Comparison of ENCODE assay signal across 12 cellular contexts in the genomic region with DNA sequence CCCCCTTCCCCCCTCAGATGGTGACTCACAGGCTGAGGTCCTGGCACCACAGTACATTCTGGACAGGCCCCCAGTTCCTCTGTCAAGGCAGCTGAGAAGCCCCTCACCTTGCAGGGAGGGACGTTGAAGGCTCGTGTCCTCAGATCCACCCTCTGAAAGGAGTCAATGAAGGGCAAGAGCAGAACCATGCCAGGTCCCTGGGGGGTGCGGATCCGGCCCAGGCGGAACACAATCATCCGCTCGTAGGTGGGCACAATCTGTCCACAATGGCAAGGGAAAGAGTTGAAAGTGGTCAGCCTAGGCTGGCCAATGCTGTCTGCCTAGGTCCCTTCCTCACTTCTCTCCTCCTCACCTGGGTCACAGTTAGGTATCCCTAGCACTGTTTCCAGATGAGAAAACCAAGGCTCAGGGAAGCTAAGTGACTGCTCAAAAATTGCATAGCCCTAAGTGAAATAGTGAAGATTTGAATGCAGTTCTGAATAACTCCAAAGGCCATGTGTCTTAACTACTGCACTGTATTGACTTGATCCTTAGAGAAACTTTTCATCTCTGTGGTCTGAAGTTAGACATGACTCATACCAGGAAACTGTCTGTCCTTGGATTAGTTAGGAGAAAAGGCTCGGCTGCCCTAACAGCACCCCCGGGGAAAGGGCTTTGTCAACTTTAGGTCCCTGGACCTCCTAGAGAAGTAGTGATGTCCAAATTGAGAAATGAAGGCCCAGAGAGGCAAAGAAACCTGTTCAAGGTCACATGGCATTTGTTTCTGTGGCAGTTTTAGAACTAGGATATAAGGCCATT. TPM values are rescaled to one million over a fixed set of nuclear protein-coding genes. Genes with fewer than 3 reads are reported as not detected.
DNase-seq lines count a peak whose midpoint lies in the region; ATAC-seq, FAIRE-seq and TF ChIP-seq lines count a peak whose summit lies in the region.
"Had no signal": no experiment of that assay in that cellular context is flagged by ENCODE, and none has a peak within 500 bp of the region (broad histone marks: within the 10 kb centered on the region; RNA-seq: fewer than 3 reads in every experiment).

No MANE protein-coding gene starts in this region.

- ATAC-seq in GM18868 (IDR thresholded peaks at IDR 0.05; ENCODE audit: unreplicated experiment) (no peak), GM18511 (IDR thresholded peaks at IDR 0.05; ENCODE audit: unreplicated experiment) (no peak)
- ATAC-seq: T-helper 17 cell had no signal

- H3K9me3 ChIP-seq in colonic mucosa: no peaks in the 10 kb centered on the region
- no peaks in the 10 kb centered on the region for H3K9me3 ChIP-seq in muscle layer of duodenum (ENCODE audit: control insufficient read depth in 1 of 2, low read length in 2 of 2)

- peaks cover 25% of the 10 kb centered on the region for H3K4me1 ChIP-seq in colonic mucosa
- peaks cover 20 to 37% of the 10 kb centered on the region in 2 donors for H3K4me1 ChIP-seq in muscle layer of duodenum (ENCODE audit: control insufficient read depth in 1 of 2, insufficient read depth in 2 of 2, low read length in 2 of 2)

- TF ChIP-seq CTCF in colonic mucosa (IDR thresholded peaks at IDR 0.05): no peak

- no peak for FAIRE-seq in H54 (lab: Jason Lieb, UNC)

- DNase-seq in A172 (ENCODE audit: low spot score) (peak; percentile 86), Kasumi-1 (lab: John Stamatoyannopoulos, UW) (peak; percentile 30 to 32), colonic mucosa (no peak), COR-L47 (lab: John Stamatoyannopoulos, UW) (no peak), H54 (ENCODE audit: insufficient read length, low spot score) (no peak)
- DNase-seq: activated naive CD8-positive, alpha-beta T cell treated with anti-CD3 and anti-CD28 coated beads for 36 hours; NCI-H2081 treated with DMSO at 0.1 percent for 48 hours; T-helper 17 cell had no signal

- H3K27me3 ChIP-seq in colonic mucosa: no peaks in the 10 kb centered on the region
- no peaks in the 10 kb centered on the region for H3K27me3 ChIP-seq in muscle layer of duodenum (ENCODE audit: low read depth, low read length)

- H3K9ac ChIP-seq in colonic mucosa (ENCODE audit: low read depth in 2 of 2, low read length in 2 of 2): no peak overlapping the region

- no peaks in the 10 kb centered on the region for H3K36me3 ChIP-seq in colonic mucosa
- peaks cover 0 to 8% of the 10 kb centered on the region in 2 donors for H3K36me3 ChIP-seq in muscle layer of duodenum (ENCODE audit: control insufficient read depth in 1 of 2, insufficient read depth in 2 of 2, low read length in 2 of 2)

- H3K27ac ChIP-seq in colonic mucosa (peak overlapping the region; percentile 23), muscle layer of duodenum (ENCODE audit: low read length) (peak overlapping the region; percentile 88)
- H3K27ac ChIP-seq: C4-2B had no signal

- no peak for TF ChIP-seq POLR2A in H54 (IDR thresholded peaks at IDR 0.05; ENCODE audit: low read depth, low read length)

- intact Hi-C loops in colonic mucosa (cut with DNase I): no loop called here

- H3K4me3 ChIP-seq in colonic mucosa (no peak overlapping the region), muscle layer of duodenum (ENCODE audit: low read depth in 1 of 2, low read length in 2 of 2) (no peak overlapping the region)

RNA-seq across cellular contexts. Expression of gene STOML1, which starts 2.9 kb away (rescaled TPM):
- total RNA-seq in A172 (2014; rRNA removed; shearing (Covaris generic)): 14.6 and 26.8 TPM in 2 replicates
- 10 to 100 TPM in 1 of 2 donors, 1 to 10 TPM in 1; 9.1 to 14.3 TPM for total RNA-seq in colonic mucosa

RNA-seq across cellular contexts. Expression of gene PML, which starts 5.3 kb away (rescaled TPM):
- 59.9 and 61.1 TPM in 2 replicates for total RNA-seq in A172 (2014; rRNA removed; shearing (Covaris generic))
- 10 to 100 TPM; 27.0 to 31.3 TPM for total RNA-seq in colonic mucosa

Comparison
In these comparisons a context has a peak if more than half of its experiments do, and no peak if none do; other contexts are left out.
1. DNase-seq: peak in A172 (single experiment) and Kasumi-1 (2 of 2); none in colonic mucosa (single experiment), COR-L47 (single experiment) and H54 (single experiment).